ENCODE assay signal across 11 cellular contexts in the genomic region with DNA sequence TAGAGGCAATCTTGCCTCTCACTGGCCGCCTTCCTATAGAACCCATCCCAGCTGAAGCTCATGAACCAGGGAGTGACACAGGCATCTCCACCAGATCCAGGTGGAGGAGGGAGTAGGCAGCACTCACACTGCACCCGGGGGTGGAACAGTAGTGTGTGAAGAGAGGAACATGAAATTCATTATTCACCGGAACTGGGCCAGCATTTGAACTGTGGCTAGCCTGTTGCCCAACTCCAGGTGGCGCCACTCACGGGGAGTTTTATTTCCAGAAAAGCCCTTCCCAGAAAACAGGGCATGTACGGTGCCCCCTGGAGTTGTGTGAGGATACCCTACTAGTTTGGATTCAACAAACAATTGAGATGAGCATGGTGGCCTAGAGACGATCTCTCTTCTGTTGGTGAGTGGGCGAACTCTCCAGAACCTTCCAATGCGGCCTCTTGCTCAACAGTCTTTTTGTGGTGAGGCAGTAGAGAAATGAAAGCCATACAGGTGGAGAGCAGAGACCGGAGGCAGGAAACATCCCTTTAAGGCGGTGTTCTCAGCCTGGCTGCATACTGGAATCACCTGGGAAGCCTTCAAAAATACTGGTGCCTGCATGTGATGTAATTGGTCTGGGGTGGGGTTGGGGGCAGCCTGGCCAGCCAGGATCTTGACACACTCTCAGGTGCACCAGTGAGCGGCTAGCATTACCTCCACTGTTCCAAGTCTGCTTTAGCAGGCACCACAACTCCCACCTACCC.
A peak's percentile ranks its signal among the peaks of the same experiment; 100 is the strongest.
DNase-seq lines count a peak whose midpoint lies in the region; ATAC-seq and TF ChIP-seq lines count a peak whose summit lies in the region.
"Had no signal": no experiment of that assay in that cellular context is flagged by ENCODE, and none has a peak within 500 bp of the region (broad histone marks: within the 10 kb centered on the region; RNA-seq: fewer than 3 reads in every experiment).

No MANE protein-coding gene starts in this region.

- peaks cover 6% of the 10 kb centered on the region for H3K4me1 Mint-ChIP-seq in chondrocyte (ENCODE audit: low read depth)

- H4K20me1 ChIP-seq in Loucy (ENCODE audit: insufficient read depth, low read length, poor library complexity, severe bottlenecking): no peaks in the 10 kb centered on the region
- no peaks in the 10 kb centered on the region for H4K20me1 ChIP-seq in osteoblast (ENCODE audit: insufficient read depth, low read length)

- H3K9ac ChIP-seq in Loucy (ENCODE audit: low read depth, low read length, poor library complexity, severe bottlenecking): no peak overlapping the region

- no peak overlapping the region for H3K27ac ChIP-seq in osteoblast (ENCODE audit: low read depth, low read length)

- H3K4me1 ChIP-seq in Loucy (ENCODE audit: insufficient read depth, low read length, poor library complexity, severe bottlenecking) (peaks cover 26% of the 10 kb centered on the region), osteoblast (ENCODE audit: insufficient read depth, low read length) (no peaks in the 10 kb centered on the region)

- H3K36me3 ChIP-seq in Loucy (ENCODE audit: insufficient read depth, low read length) (no peaks in the 10 kb centered on the region), osteoblast (ENCODE audit: insufficient read depth, low read length) (no peaks in the 10 kb centered on the region)

- no peak overlapping the region for H3K4me3 ChIP-seq in Loucy (ENCODE audit: low read length, poor library complexity, severe bottlenecking)
- no peak overlapping the region for H3K4me3 ChIP-seq in osteoblast (ENCODE audit: insufficient read depth, low read length)

- TF ChIP-seq CTCF in GM10266 (IDR thresholded peaks at IDR 0.05; ENCODE audit: control insufficient read depth, insufficient read depth, low read depth, missing control alignments) (peak; percentile 19), Loucy (conservative IDR thresholded peaks at IDR 0.05; ENCODE audit: low read length) (peak; percentile 67), chondrocyte (IDR thresholded peaks at IDR 0.05) (peak; percentile 59), osteoblast (IDR thresholded peaks at IDR 0.05; ENCODE audit: extremely low read depth, low read depth, low read length) (peak; percentile 47)

- no peak overlapping the region for H3K4me3 Mint-ChIP-seq in chondrocyte (ENCODE audit: unreplicated experiment)

- H3K9me2 ChIP-seq in Loucy (replicated peaks; ENCODE audit: low read depth, low read length): no peaks in the 10 kb centered on the region

- H3K36me3 Mint-ChIP-seq in chondrocyte (ENCODE audit: low read depth): no peaks in the 10 kb centered on the region

- ATAC-seq in HG03196 (IDR thresholded peaks at IDR 0.05; ENCODE audit: unreplicated experiment): no peak
- ATAC-seq: sciatic nerve had no signal

- DNase-seq in GM10266 (ENCODE audit: extremely low spot score): no peak
- DNase-seq in chondrocyte (ENCODE audit: low spot score): no peak
- no peak for DNase-seq in osteoblast (ENCODE audit: insufficient read length, low spot score, missing footprints)
- DNase-seq in dermis blood vessel endothelial cell: no peak
- DNase-seq in CD1c-positive myeloid dendritic cell (ENCODE audit: extremely low spot score): no peak
- DNase-seq: aorta, NCI-H2227 treated with DMSO at 0.1 percent for 48 hours, substantia nigra had no signal

- H3K27me3 Mint-ChIP-seq in chondrocyte (ENCODE audit: low read depth): no peaks in the 10 kb centered on the region

- no peaks in the 10 kb centered on the region for H3F3A ChIP-seq in Loucy (ENCODE audit: low read depth)

- H3K79me2 ChIP-seq in Loucy (ENCODE audit: insufficient read depth, low read length) (no peaks in the 10 kb centered on the region), osteoblast (ENCODE audit: insufficient read depth, low read length) (no peaks in the 10 kb centered on the region)

- no peaks in the 10 kb centered on the region for H3K9me3 Mint-ChIP-seq in chondrocyte (ENCODE audit: low read depth)

- H2AFZ ChIP-seq in Loucy (ENCODE audit: low read length): no peak overlapping the region
- H2AFZ ChIP-seq in osteoblast (ENCODE audit: low read length): no peak overlapping the region

- no peak overlapping the region for H3K4me2 ChIP-seq in Loucy (ENCODE audit: low read depth, low read length, poor library complexity, severe bottlenecking)
- H3K4me2 ChIP-seq in osteoblast (ENCODE audit: insufficient read depth, low read length): no peak overlapping the region

- no peaks in the 10 kb centered on the region for H3K27me3 ChIP-seq in Loucy (ENCODE audit: insufficient read depth, low read length, poor library complexity, severe bottlenecking)
- H3K27me3 ChIP-seq in osteoblast (ENCODE audit: insufficient read depth, low read length): peaks cover 25% of the 10 kb centered on the region

- H3K9me3 ChIP-seq in Loucy (ENCODE audit: insufficient read depth, low read depth, low read length) (no peaks in the 10 kb centered on the region), osteoblast (ENCODE audit: low read depth, low read length) (no peaks in the 10 kb centered on the region)

- no peak overlapping the region for H3K27ac Mint-ChIP-seq in chondrocyte (ENCODE audit: unreplicated experiment)
